8 cellular contexts compared by ENCODE assay signal in genomic region chr2:9099341-9099751, GRCh38.
DNase-seq lines count a peak whose midpoint lies in the region; ATAC-seq and TF ChIP-seq lines count a peak whose summit lies in the region.

No MANE protein-coding gene starts in this region.

- no peak for TF ChIP-seq CTCF in Peyer's patch (IDR thresholded peaks at IDR 0.05)

- H3K36me3 ChIP-seq in Peyer's patch, result no peaks in the 10 kb centered on the region

- H3K4me1 ChIP-seq in Peyer's patch, result peaks cover 0 to 16% (median 0%) of the 10 kb centered on the region in 4 donors

- CTCF ChIA-PET in activated CD4-positive, alpha-beta T cell treated with anti-CD3 and anti-CD28 coated beads for 36 hours (lab: Charles Lee), result interaction anchor here (0.6 kb wide), 1 partner anchor 1336 kb away, joined by 3 read pairs; no protein-coding TSS in a partner anchor

- DNase-seq in activated CD4-positive, alpha-beta T cell treated with anti-CD3 and anti-CD28 coated beads for 36 hours, result peak; percentile 67
- no peak for DNase-seq in activated CD4-positive, alpha-beta T cell treated with anti-CD3 and anti-CD28 coated beads for 4 hours
- DNase-seq in activated naive CD8-positive, alpha-beta T cell treated with anti-CD3 and anti-CD28 coated beads for 36 hours, result peak; percentile 33
- DNase-seq in stimulated activated CD4-positive, alpha-beta T cell treated with anti-CD3 and anti-CD28 coated beads, TNF-alpha, amount 100 ng/mL, for 48 hours (ENCODE audit: low read depth in 3 of 3), result peak in 2 of 3 donors; percentile 22 to 33
- DNase-seq in sciatic nerve (ENCODE audit: low spot score), result no peak
- no peak for DNase-seq in Peyer's patch
- DNase-seq in SHP77 treated with DMSO at 0.1 percent for 48 hours (lab: John Stamatoyannopoulos, UW), result no peak

- H3K9me3 Mint-ChIP-seq in activated CD4-positive, alpha-beta T cell treated with anti-CD3 and anti-CD28 coated beads for 36 hours (ENCODE audit: low read depth), result no peaks in the 10 kb centered on the region
- no peaks in the 10 kb centered on the region for H3K9me3 Mint-ChIP-seq in activated naive CD8-positive, alpha-beta T cell treated with anti-CD3 and anti-CD28 coated beads for 36 hours

- no peak overlapping the region for H3K27ac ChIP-seq in Peyer's patch

- H3K4me3 Mint-ChIP-seq in activated CD4-positive, alpha-beta T cell treated with anti-CD3 and anti-CD28 coated beads for 36 hours, result no peak overlapping the region
- no peak overlapping the region for H3K4me3 Mint-ChIP-seq in activated naive CD8-positive, alpha-beta T cell treated with anti-CD3 and anti-CD28 coated beads for 36 hours

- H3K27me3 Mint-ChIP-seq in activated CD4-positive, alpha-beta T cell treated with anti-CD3 and anti-CD28 coated beads for 36 hours, result peaks cover 18% of the 10 kb centered on the region
- H3K27me3 Mint-ChIP-seq in activated naive CD8-positive, alpha-beta T cell treated with anti-CD3 and anti-CD28 coated beads for 36 hours, result peaks cover 23% of the 10 kb centered on the region

- H3K4me1 Mint-ChIP-seq in activated CD4-positive, alpha-beta T cell treated with anti-CD3 and anti-CD28 coated beads for 36 hours, result peaks cover 12% of the 10 kb centered on the region
- peaks cover 10% of the 10 kb centered on the region for H3K4me1 Mint-ChIP-seq in activated naive CD8-positive, alpha-beta T cell treated with anti-CD3 and anti-CD28 coated beads for 36 hours

- no peaks in the 10 kb centered on the region for H3K9me3 ChIP-seq in Peyer's patch

- H3K27ac Mint-ChIP-seq in activated CD4-positive, alpha-beta T cell treated with anti-CD3 and anti-CD28 coated beads for 36 hours, result no peak overlapping the region
- no peak overlapping the region for H3K27ac Mint-ChIP-seq in activated naive CD8-positive, alpha-beta T cell treated with anti-CD3 and anti-CD28 coated beads for 36 hours

- H3K36me3 Mint-ChIP-seq in activated CD4-positive, alpha-beta T cell treated with anti-CD3 and anti-CD28 coated beads for 36 hours (ENCODE audit: low read depth), result no peaks in the 10 kb centered on the region
- no peaks in the 10 kb centered on the region for H3K36me3 Mint-ChIP-seq in activated naive CD8-positive, alpha-beta T cell treated with anti-CD3 and anti-CD28 coated beads for 36 hours

- intact Hi-C loops in activated CD4-positive, alpha-beta T cell treated with anti-CD3 and anti-CD28 coated beads for 36 hours (cut with DNase I, micrococcal nuclease), result no loop called here
- intact Hi-C loops in sciatic nerve (cut with DNase I), result no loop called here

- TF ChIP-seq POLR2A in Peyer's patch (IDR thresholded peaks at IDR 0.05), result no peak

- POLR2A ChIA-PET in activated CD4-positive, alpha-beta T cell treated with anti-CD3 and anti-CD28 coated beads for 36 hours (lab: Charles Lee), result interaction anchor here (0.6 kb wide), 1 partner anchor 164 kb away, joined by 3 read pairs; no protein-coding TSS in a partner anchor

- no peaks in the 10 kb centered on the region for H3K27me3 ChIP-seq in Peyer's patch

- peak; percentile 93 for ATAC-seq in activated CD4-positive, alpha-beta T cell treated with anti-CD3 and anti-CD28 coated beads for 36 hours
- ATAC-seq in HG02885 (IDR thresholded peaks at IDR 0.05; ENCODE audit: poor library complexity, unreplicated experiment) (peak; percentile 82), sciatic nerve (no peak)

- H3K4me3 ChIP-seq in Peyer's patch, result no peak overlapping the region

Comparison
In these comparisons a context has a peak if more than half of its experiments do, and no peak if none do; other contexts are left out.
1. DNase-seq: peak in activated CD4-positive, alpha-beta T cell treated with anti-CD3 and anti-CD28 coated beads for 36 hours (single experiment), activated naive CD8-positive, alpha-beta T cell treated with anti-CD3 and anti-CD28 coated beads for 36 hours (single experiment) and stimulated activated CD4-positive, alpha-beta T cell treated with anti-CD3 and anti-CD28 coated beads, TNF-alpha, amount 100 ng/mL, for 48 hours (2 of 3); none in activated CD4-positive, alpha-beta T cell treated with anti-CD3 and anti-CD28 coated beads for 4 hours (0 of 2), sciatic nerve (single experiment), Peyer's patch (0 of 3) and SHP77 treated with DMSO at 0.1 percent for 48 hours (single experiment).